Comparison of ENCODE assay signal across 24 cellular contexts in the genomic region with DNA sequence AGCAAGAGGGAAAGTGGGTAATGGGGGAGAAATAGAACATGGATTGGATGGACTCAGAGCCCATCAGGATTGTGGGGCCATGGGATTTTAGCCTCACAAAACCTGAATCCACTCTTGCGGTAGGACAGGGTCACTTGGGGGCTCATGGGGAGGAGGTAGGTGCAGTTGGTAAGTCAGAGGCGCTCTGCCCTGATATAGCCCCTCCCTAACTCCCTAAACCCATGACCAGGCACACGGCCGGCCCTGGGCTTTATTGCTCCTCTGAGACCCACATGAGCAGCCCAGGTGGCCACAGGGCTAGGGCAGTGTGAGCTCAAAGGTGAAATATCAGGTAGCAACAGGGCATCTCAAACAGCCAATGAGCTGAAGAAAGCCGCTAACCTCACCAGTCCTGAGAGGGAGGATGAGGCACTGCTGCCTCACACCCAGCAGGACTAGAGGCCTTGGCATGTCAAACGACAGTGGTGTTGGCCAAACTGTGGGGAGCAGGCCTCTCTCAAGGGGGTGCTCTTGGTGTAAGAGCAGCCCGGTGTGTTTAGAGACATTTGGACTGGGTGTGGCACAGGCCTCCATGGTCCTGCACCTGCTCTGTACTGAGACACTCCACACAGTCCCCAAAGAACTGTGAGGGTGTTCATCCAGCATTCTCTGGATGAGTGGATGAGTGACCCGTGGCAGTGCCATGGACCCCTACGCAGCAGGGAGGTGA.
DNase-seq lines count a peak whose midpoint lies in the region; ATAC-seq and TF ChIP-seq lines count a peak whose summit lies in the region.
"Had no signal": no experiment of that assay in that cellular context is flagged by ENCODE, and none has a peak within 500 bp of the region (broad histone marks: within the 10 kb centered on the region; RNA-seq: fewer than 3 reads in every experiment).

No MANE protein-coding gene starts in this region.

- H3K27ac ChIP-seq in lung (ENCODE audit: low read depth in 1 of 2, low read length in 1 of 2) = no peak overlapping the region
- peak overlapping the region in 5 of 8 donors; percentile 43 to 57 (median 48) for H3K27ac ChIP-seq in spleen
- H3K27ac ChIP-seq: 22Rv1, ovary, PC-9, sigmoid colon, upper lobe of left lung had no signal

- TF ChIP-seq POLR2A in spleen (IDR thresholded peaks at IDR 0.05) = no peak

- peak; percentile 1 for DNase-seq in activated CD4-positive, alpha-beta T cell treated with anti-CD3 and anti-CD28 coated beads for 1 hour
- DNase-seq in activated CD4-positive, alpha-beta T cell treated with anti-CD3 and anti-CD28 coated beads, Interleukin-2, amount 50 U/mL, for 1 hour = no peak
- DNase-seq in lung (ENCODE audit: low spot score) (peak; percentile 27), spleen (peak; percentile 56), GDM1 (lab: John Stamatoyannopoulos, UW) (no peak)
- DNase-seq: activated gamma-delta T cell; central memory CD4-positive, alpha-beta T cell; glutamatergic neuron; H7; NCI-H146; NCI-H2171 treated with DMSO at 0.1 percent for 48 hours; NCI-H82; PC-9; sigmoid colon had no signal

- H3K36me3 ChIP-seq in lung (ENCODE audit: control insufficient read depth in 2 of 2, insufficient read depth in 2 of 2, low read length in 2 of 2) (no peaks in the 10 kb centered on the region), spleen (no peaks in the 10 kb centered on the region)
- H3K36me3 ChIP-seq: MG63, ovary, sigmoid colon, upper lobe of left lung had no signal

- 84 to 91% methylated on average over 9 of the region's 9 CpGs for WGBS in lung, 2 donors
- WGBS in spleen, 5 donors = 86 to 94% (median 88%) methylated on average over 7 to 9 of the region's 9 CpGs

- peaks cover 64% of the 10 kb centered on the region for H3K4me1 Mint-ChIP-seq in brain
- H3K4me1 Mint-ChIP-seq: B cell had no signal

- no peak overlapping the region for H3K4me3 ChIP-seq in lung
- no peak overlapping the region for H3K4me3 ChIP-seq in spleen
- H3K4me3 ChIP-seq: MG63, ovary, PC-9, sigmoid colon, upper lobe of left lung had no signal

- H3K27me3 ChIP-seq in lung (ENCODE audit: control insufficient read depth, insufficient read depth) = no peaks in the 10 kb centered on the region
- no peaks in the 10 kb centered on the region for H3K27me3 ChIP-seq in spleen (replicated peaks in 1 of 7)
- H3K27me3 ChIP-seq: MG63, ovary, sigmoid colon, upper lobe of left lung had no signal

- intact Hi-C loops in spleen (cut with DNase I; ENCODE audit: low total_unique reads) = no loop called here

- no peak overlapping the region for H3K4me3 Mint-ChIP-seq in brain
- H3K4me3 Mint-ChIP-seq: B cell; stimulated activated naive CD8-positive, alpha-beta T cell treated with anti-CD3 and anti-CD28 coated beads, Interleukin-15, Interleukin-2, amounts not matched to agents 100 ng/mL and 50 ng/mL, for 24 hours had no signal

- H3K9me3 ChIP-seq in lung (ENCODE audit: control insufficient read depth in 2 of 2, insufficient read depth in 1 of 2, low read length in 1 of 2) = no peaks in the 10 kb centered on the region
- H3K9me3 ChIP-seq in spleen = no peaks in the 10 kb centered on the region
- H3K9me3 ChIP-seq: MG63, ovary, sigmoid colon, upper lobe of left lung had no signal

- H3K4me1 ChIP-seq in lung (ENCODE audit: control insufficient read depth in 2 of 2, insufficient read depth in 2 of 2, low read length in 2 of 2) (no peaks in the 10 kb centered on the region), spleen (peaks cover 4 to 37% (median 10%) of the 10 kb centered on the region in 6 donors)
- H3K4me1 ChIP-seq: sigmoid colon, upper lobe of left lung had no signal

- no peak for ATAC-seq in lung (ENCODE audit: insufficient read depth, low FRiP score)
- ATAC-seq in HG03135 (IDR thresholded peaks at IDR 0.05; ENCODE audit: unreplicated experiment) = no peak
- no peak for ATAC-seq in GM18870 (IDR thresholded peaks at IDR 0.05; ENCODE audit: unreplicated experiment)
- ATAC-seq: activated CD4-positive, CD25-positive, alpha-beta regulatory T cell treated with anti-CD3 and anti-CD28 coated beads, Interleukin-2, amount 50 U/mL, for 24 hours had no signal

- H3K27me3 Mint-ChIP-seq in brain = peaks cover 4% of the 10 kb centered on the region
- H3K27me3 Mint-ChIP-seq: B cell; stimulated activated naive CD8-positive, alpha-beta T cell treated with anti-CD3 and anti-CD28 coated beads, Interleukin-15, Interleukin-2, amounts not matched to agents 100 ng/mL and 50 ng/mL, for 24 hours had no signal

- no peaks in the 10 kb centered on the region for H3K9me3 Mint-ChIP-seq in brain
- H3K9me3 Mint-ChIP-seq: stimulated activated naive CD8-positive, alpha-beta T cell treated with anti-CD3 and anti-CD28 coated beads, Interleukin-15, Interleukin-2, amounts not matched to agents 100 ng/mL and 50 ng/mL, for 24 hours had no signal

- H3K36me3 Mint-ChIP-seq in brain = no peaks in the 10 kb centered on the region

- TF ChIP-seq CTCF in brain (conservative IDR thresholded peaks at IDR 0.05) = no peak
- no peak for TF ChIP-seq CTCF in lung (IDR thresholded peaks at IDR 0.05; ENCODE audit: control extremely low read depth, extremely low read depth)
- no peak for TF ChIP-seq CTCF in spleen (IDR thresholded peaks at IDR 0.05 in 8 of 11, conservative IDR thresholded peaks at IDR 0.05 in 3 of 11)

- H3K27ac Mint-ChIP-seq in brain = peak overlapping the region in 3 of 5 experiments; percentile 46 to 93 (median 80)
- H3K27ac Mint-ChIP-seq: B cell; stimulated activated naive CD8-positive, alpha-beta T cell treated with anti-CD3 and anti-CD28 coated beads, Interleukin-15, Interleukin-2, amounts not matched to agents 100 ng/mL and 50 ng/mL, for 24 hours had no signal

Comparison
In these comparisons a context has a peak if more than half of its experiments do, and no peak if none do; other contexts are left out.
1. DNase-seq: peak in activated CD4-positive, alpha-beta T cell treated with anti-CD3 and anti-CD28 coated beads for 1 hour (single experiment), lung (single experiment) and spleen (single experiment); none in activated CD4-positive, alpha-beta T cell treated with anti-CD3 and anti-CD28 coated beads, Interleukin-2, amount 50 U/mL, for 1 hour (single experiment) and GDM1 (single experiment).
2. H3K27ac ChIP-seq: peak in spleen (5 of 8); none in lung (0 of 2).